Comparison of ENCODE assay signal across 19 cellular contexts in genomic region chr1:176855434-176855745, GRCh38.
DNase-seq lines count a peak whose midpoint lies in the region; ATAC-seq, FAIRE-seq and TF ChIP-seq lines count a peak whose summit lies in the region.
"Had no signal": no experiment of that assay in that cellular context is flagged by ENCODE, and none has a peak within 500 bp of the region (broad histone marks: within the 10 kb centered on the region; RNA-seq: fewer than 3 reads in every experiment).

No MANE protein-coding gene starts in this region.

- H3K27me3 ChIP-seq in K562 (ENCODE audit: control insufficient read depth in 2 of 2, insufficient read depth in 2 of 2, low read length in 2 of 2): no peaks in the 10 kb centered on the region
- no peaks in the 10 kb centered on the region for H3K27me3 ChIP-seq in trophoblast cell (ENCODE audit: insufficient read depth, low read length)
- no peaks in the 10 kb centered on the region for H3K27me3 ChIP-seq in mammary epithelial cell (ENCODE audit: insufficient read depth, low read length)
- H3K27me3 ChIP-seq: BLaER1 treated with 17β-estradiol and CSF1 and Interleukin-3, amounts not matched to agents 10 nM and 100 nM had no signal

- no peak overlapping the region for H3K27ac Mint-ChIP-seq in osteocyte (ENCODE audit: unreplicated experiment)
- H3K27ac Mint-ChIP-seq in activated naive CD4-positive, alpha-beta T cell treated with anti-CD3 and anti-CD28 coated beads for 36 hours: no peak overlapping the region
- H3K27ac Mint-ChIP-seq: B cell; CD4-positive, alpha-beta T cell; CD8-positive, alpha-beta T cell had no signal

- H3K4me2 ChIP-seq in K562 (ENCODE audit: insufficient read depth, low read length) (no peak overlapping the region), trophoblast cell (ENCODE audit: low read length) (no peak overlapping the region), mammary epithelial cell (ENCODE audit: insufficient read depth, low read depth, low read length) (no peak overlapping the region)
- H3K4me2 ChIP-seq: BLaER1 treated with 17β-estradiol and CSF1 and Interleukin-3, amounts not matched to agents 10 nM and 100 nM had no signal

- H3K36me3 ChIP-seq in K562 (ENCODE audit: control insufficient read depth, insufficient read depth, low read length) (no peaks in the 10 kb centered on the region), trophoblast cell (ENCODE audit: control insufficient read depth in 1 of 2, insufficient read depth in 2 of 2, low read length in 2 of 2) (no peaks in the 10 kb centered on the region), mammary epithelial cell (ENCODE audit: insufficient read depth, low read length) (no peaks in the 10 kb centered on the region)
- H3K36me3 ChIP-seq: BLaER1 treated with 17β-estradiol and CSF1 and Interleukin-3, amounts not matched to agents 10 nM and 100 nM had no signal

- no peak overlapping the region for H3K27ac ChIP-seq in K562 (ENCODE audit: extremely low read depth, low read depth, low read length)
- H3K27ac ChIP-seq in trophoblast cell (ENCODE audit: low read depth, low read length): no peak overlapping the region
- no peak overlapping the region for H3K27ac ChIP-seq in mammary epithelial cell (ENCODE audit: insufficient read depth, low read depth, low read length)
- H3K27ac ChIP-seq: BLaER1 treated with 17β-estradiol and CSF1 and Interleukin-3, amounts not matched to agents 10 nM and 100 nM had no signal

- H3K79me2 ChIP-seq in K562 (ENCODE audit: control insufficient read depth, insufficient read depth, low read length) (no peaks in the 10 kb centered on the region), trophoblast cell (ENCODE audit: control insufficient read depth, insufficient read depth, low read length, poor library complexity) (no peaks in the 10 kb centered on the region), mammary epithelial cell (ENCODE audit: insufficient read depth, low read length) (no peaks in the 10 kb centered on the region)

- no peak for TF ChIP-seq POLR2A in K562 (conservative IDR thresholded peaks at IDR 0.05)

- H2BK12ac ChIP-seq in trophoblast cell (ENCODE audit: low read length): peak overlapping the region; percentile 68

- DNase-seq in OCI-M1 (lab: John Stamatoyannopoulos, UW): peak; percentile 82
- no peak for DNase-seq in K562 (ENCODE audit: extremely low read depth in 1 of 4, low spot score in 3 of 4)
- no peak for DNase-seq in trophoblast cell
- DNase-seq in mammary epithelial cell: no peak
- no peak for DNase-seq in osteocyte (ENCODE audit: extremely low spot score, unreplicated experiment)
- no peak for DNase-seq in activated naive CD4-positive, alpha-beta T cell treated with anti-CD3 and anti-CD28 coated beads for 36 hours
- DNase-seq: 8988T; AML-193; Caco-2; Calu3; CD4-positive, alpha-beta T cell; CD8-positive, alpha-beta T cell; DMS79 treated with DMSO at 0.1 percent for 48 hours; GF-D8 had no signal

- TF ChIP-seq EP300 in K562 (IDR thresholded peaks at IDR 0.05; ENCODE audit: low read length): no peak

- no peaks in the 10 kb centered on the region for H3K9me3 ChIP-seq in K562 (replicated peaks; ENCODE audit: control insufficient read depth, insufficient read depth, low read depth, low read length)
- no peaks in the 10 kb centered on the region for H3K9me3 ChIP-seq in trophoblast cell (ENCODE audit: insufficient read depth, low read depth, low read length)
- no peaks in the 10 kb centered on the region for H3K9me3 ChIP-seq in mammary epithelial cell (replicated peaks; ENCODE audit: insufficient read depth, low read length)
- H3K9me3 ChIP-seq: BLaER1 treated with 17β-estradiol and CSF1 and Interleukin-3, amounts not matched to agents 10 nM and 100 nM; Caco-2 had no signal

- H2AFZ ChIP-seq in K562 (ENCODE audit: low read depth, low read length) (0 out of 2 replicates have a peak overlapping the region, but pooled peaks have one; percentile 44), trophoblast cell (ENCODE audit: insufficient read depth, low read length, poor library complexity) (no peak overlapping the region), mammary epithelial cell (ENCODE audit: low read depth, low read length) (no peak overlapping the region)

- H3K4me3 Mint-ChIP-seq in osteocyte (ENCODE audit: unreplicated experiment): no peak overlapping the region
- H3K4me3 Mint-ChIP-seq in activated naive CD4-positive, alpha-beta T cell treated with anti-CD3 and anti-CD28 coated beads for 36 hours: no peak overlapping the region
- H3K4me3 Mint-ChIP-seq: B cell; CD4-positive, alpha-beta T cell; CD8-positive, alpha-beta T cell had no signal

- dilution Hi-C loops in mammary epithelial cell (cut with HindIII; ENCODE audit: low sequenced_read_pairs): no loop called here

- no peak overlapping the region for H2BK120ac ChIP-seq in trophoblast cell (ENCODE audit: insufficient read depth, low read length, poor library complexity)

- no peak for TF ChIP-seq RAD21 in K562 (CRISPR knock-in tag; conservative IDR thresholded peaks at IDR 0.05 in 1 of 2, IDR thresholded peaks at IDR 0.05 in 1 of 2)

- H3K27me3 Mint-ChIP-seq in osteocyte (ENCODE audit: unreplicated experiment): no peaks in the 10 kb centered on the region
- peaks cover 7% of the 10 kb centered on the region for H3K27me3 Mint-ChIP-seq in activated naive CD4-positive, alpha-beta T cell treated with anti-CD3 and anti-CD28 coated beads for 36 hours (ENCODE audit: low read depth)
- H3K27me3 Mint-ChIP-seq: CD4-positive, alpha-beta T cell had no signal

- no peak overlapping the region for H3K23ac ChIP-seq in trophoblast cell (ENCODE audit: low read length)

- H3K9ac ChIP-seq in K562 (ENCODE audit: insufficient read depth in 1 of 2, low read depth in 2 of 2, low read length in 2 of 2) (no peak overlapping the region), trophoblast cell (ENCODE audit: low read length) (no peak overlapping the region), mammary epithelial cell (ENCODE audit: insufficient read depth, low read length) (no peak overlapping the region)
- H3K9ac ChIP-seq: BLaER1 treated with 17β-estradiol and CSF1 and Interleukin-3, amounts not matched to agents 10 nM and 100 nM had no signal

- H3K36me3 Mint-ChIP-seq in osteocyte (ENCODE audit: unreplicated experiment): no peaks in the 10 kb centered on the region
- no peaks in the 10 kb centered on the region for H3K36me3 Mint-ChIP-seq in activated naive CD4-positive, alpha-beta T cell treated with anti-CD3 and anti-CD28 coated beads for 36 hours (ENCODE audit: low read depth)
- H3K36me3 Mint-ChIP-seq: CD8-positive, alpha-beta T cell had no signal

- no peak overlapping the region for H2BK5ac ChIP-seq in trophoblast cell (ENCODE audit: low read depth, low read length, poor library complexity)

- H4K12ac ChIP-seq in trophoblast cell (ENCODE audit: low read depth, low read length): no peak overlapping the region

- FAIRE-seq in K562 (lab: Jason Lieb, UNC): no peak
- FAIRE-seq: A204.1, G401.6, GM12891 had no signal

- in situ Hi-C loops in K562 (cut with MboI) (no loop called here), mammary epithelial cell (cut with MboI; ENCODE audit: low sequenced_read_pairs in 2 of 2) (no loop called here)

- no peaks in the 10 kb centered on the region for H3K9me3 Mint-ChIP-seq in osteocyte (ENCODE audit: unreplicated experiment)
- no peaks in the 10 kb centered on the region for H3K9me3 Mint-ChIP-seq in activated naive CD4-positive, alpha-beta T cell treated with anti-CD3 and anti-CD28 coated beads for 36 hours
- H3K9me3 Mint-ChIP-seq: CD8-positive, alpha-beta T cell had no signal

- H2AK5ac ChIP-seq in trophoblast cell (ENCODE audit: low read length): no peak overlapping the region

- intact Hi-C loops in K562 (cut with micrococcal nuclease) (no loop called here), mammary epithelial cell (cut with micrococcal nuclease) (no loop called here)
- intact Hi-C loops in activated naive CD4-positive, alpha-beta T cell treated with anti-CD3 and anti-CD28 coated beads for 36 hours (cut with micrococcal nuclease): no loop called here

- no peak for TF ChIP-seq CTCF in K562 (IDR thresholded peaks at IDR 0.05 in 2 of 3, conservative IDR thresholded peaks at IDR 0.05 in 1 of 3; ENCODE audit: insufficient read depth in 2 of 3, low read depth in 1 of 3, low read length in 3 of 3)
- TF ChIP-seq CTCF in mammary epithelial cell (conservative IDR thresholded peaks at IDR 0.05 in 1 of 2, IDR thresholded peaks at IDR 0.05 in 1 of 2; ENCODE audit: extremely low read depth in 1 of 2, insufficient read depth in 1 of 2, low read depth in 1 of 2, low read length in 2 of 2): no peak
- no peak for TF ChIP-seq CTCF in osteocyte (IDR thresholded peaks at IDR 0.05)

- CTCF ChIA-PET in K562 (lab: Yijun Ruan, JAX; ENCODE audit: low intra/inter-chr PET ratio): no interaction called here
- CTCF ChIA-PET in mammary epithelial cell (lab: Charles Lee; ENCODE audit: low non-redundant PET): no interaction called here
- CTCF ChIA-PET in activated naive CD4-positive, alpha-beta T cell treated with anti-CD3 and anti-CD28 coated beads for 36 hours (lab: Charles Lee): no interaction called here

- ATAC-seq in K562: no peak; the same call in 2 of the 3 replicates
- ATAC-seq: CD8-positive, alpha-beta T cell had no signal

- H3K4me3 ChIP-seq in K562 (no peak overlapping the region), trophoblast cell (ENCODE audit: low read depth, low read length) (no peak overlapping the region), mammary epithelial cell (replicated peaks in 1 of 3; ENCODE audit: insufficient read depth in 1 of 3, low read depth in 2 of 3, low read length in 3 of 3) (no peak overlapping the region)
- H3K4me3 ChIP-seq: BLaER1 treated with 17β-estradiol and CSF1 and Interleukin-3, amounts not matched to agents 10 nM and 100 nM had no signal

- no peak overlapping the region for H3K4ac ChIP-seq in trophoblast cell (ENCODE audit: low read depth, low read length)

- no peak overlapping the region for H3K18ac ChIP-seq in trophoblast cell (ENCODE audit: low read length)

- 33% methylated on average over 4 of the region's 4 CpGs for WGBS in K562 (ENCODE audit: insufficient coverage, low coverage, missing lambda C conversion rate)
- no CpG with 5 or more reads among the region's 4 CpGs for WGBS in trophoblast cell (ENCODE audit: extremely low coverage, insufficient coverage, insufficient read length)
- WGBS in mammary epithelial cell (ENCODE audit: low coverage, missing lambda C conversion rate): 93% methylated on average over 4 of the region's 4 CpGs

- no peaks in the 10 kb centered on the region for H3K9me1 ChIP-seq in K562 (ENCODE audit: control insufficient read depth, insufficient read depth, low read length)

- no TSS peak for BruUV-seq in K562 (replicated peaks; lab: Mats Ljungman, UMichigan)
- no TSS peak for BruUV-seq in mammary epithelial cell (replicated peaks; lab: Mats Ljungman, UMichigan)

- H4K91ac ChIP-seq in trophoblast cell (ENCODE audit: low read depth, low read length): no peak overlapping the region

- peaks cover 11% of the 10 kb centered on the region for H3K79me1 ChIP-seq in trophoblast cell (ENCODE audit: low read length)

- POLR2A ChIA-PET in K562 (lab: Yijun Ruan, JAX): interaction anchor here (0.6 to 1.0 kb wide), 3 partner anchors 9 to 456 kb away, joined by 3 read pairs; no protein-coding TSS in a partner anchor

- H4K20me1 ChIP-seq in K562 (replicated peaks; ENCODE audit: control insufficient read depth, insufficient read depth, low read length): no peaks in the 10 kb centered on the region
- no peaks in the 10 kb centered on the region for H4K20me1 ChIP-seq in mammary epithelial cell (ENCODE audit: insufficient read depth, low read length)
- H4K20me1 ChIP-seq: BLaER1 treated with 17β-estradiol and CSF1 and Interleukin-3, amounts not matched to agents 10 nM and 100 nM had no signal

- peaks cover 12 to 47% of the 10 kb centered on the region in 2 experiments for H3K4me1 ChIP-seq in K562 (replicated peaks in 1 of 2; ENCODE audit: control insufficient read depth in 2 of 2, insufficient read depth in 2 of 2, low read length in 2 of 2)
- H3K4me1 ChIP-seq in trophoblast cell (ENCODE audit: control insufficient read depth in 1 of 2, insufficient read depth in 2 of 2, low read length in 2 of 2): peaks cover 16 to 25% of the 10 kb centered on the region in 2 experiments
- H3K4me1 ChIP-seq in mammary epithelial cell (ENCODE audit: insufficient read depth, low read length): peaks cover 24% of the 10 kb centered on the region
- H3K4me1 ChIP-seq: BLaER1 treated with 17β-estradiol and CSF1 and Interleukin-3, amounts not matched to agents 10 nM and 100 nM; Caco-2 had no signal

- no peaks in the 10 kb centered on the region for H3K4me1 Mint-ChIP-seq in osteocyte (ENCODE audit: unreplicated experiment)
- no peaks in the 10 kb centered on the region for H3K4me1 Mint-ChIP-seq in activated naive CD4-positive, alpha-beta T cell treated with anti-CD3 and anti-CD28 coated beads for 36 hours (ENCODE audit: low read depth)
- H3K4me1 Mint-ChIP-seq: B cell had no signal

- no peak overlapping the region for H3K14ac ChIP-seq in trophoblast cell (ENCODE audit: low read length)

- H4K8ac ChIP-seq in trophoblast cell (ENCODE audit: low read depth, low read length): no peak overlapping the region
